Comparison of ENCODE assay signal across 20 cellular contexts in the genomic region with DNA sequence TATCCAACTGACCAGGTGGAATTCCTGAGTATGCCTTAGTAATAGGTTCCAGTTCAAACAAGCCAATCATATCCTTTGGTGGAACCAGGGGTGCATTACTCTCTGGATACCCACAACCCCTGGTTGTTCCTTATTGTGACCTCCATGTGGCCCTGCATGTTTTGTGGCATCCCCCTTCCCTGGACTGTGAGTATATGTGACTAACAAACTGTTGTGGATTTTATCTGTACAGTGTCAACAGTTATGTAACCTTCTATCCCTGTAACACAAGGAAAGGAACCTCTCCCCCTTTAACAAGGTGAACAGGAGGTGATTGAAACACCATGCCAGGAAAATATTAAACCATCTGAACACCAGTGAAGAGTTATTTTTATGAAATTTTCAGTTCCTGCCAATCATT. TPM values are rescaled to one million over a fixed set of nuclear protein-coding genes. Genes with fewer than 3 reads are reported as not detected.
A peak's percentile ranks its signal among the peaks of the same experiment; 100 is the strongest.
DNase-seq lines count a peak whose midpoint lies in the region; ATAC-seq and TF ChIP-seq lines count a peak whose summit lies in the region.
"Had no signal": no experiment of that assay in that cellular context is flagged by ENCODE, and none has a peak within 500 bp of the region (broad histone marks: within the 10 kb centered on the region; RNA-seq: fewer than 3 reads in every experiment).

No MANE protein-coding gene starts in this region.

- H3K27ac ChIP-seq in GM23338 (ENCODE audit: low read depth) = no peak overlapping the region
- H3K27ac ChIP-seq in PC-9 = no peak overlapping the region
- H3K27ac ChIP-seq in psoas muscle = peak overlapping the region; percentile 11
- H3K27ac ChIP-seq: 22Rv1, A549, C4-2B, HL-60 had no signal

- no TSS peak for BruUV-seq in PC-9 (replicated peaks; lab: Mats Ljungman, UMichigan)

- H3K4me1 Mint-ChIP-seq in GM23338 = peaks cover under 1% of the 10 kb centered on the region; the same call in 1 of the 3 replicates

- peak overlapping the region; percentile 60; the same call in 1 of the 2 replicates for H2AFZ ChIP-seq in GM23338
- H2AFZ ChIP-seq in PC-9 = 0 out of 2 replicates have a peak overlapping the region, but pooled peaks have one; percentile 53

- TF ChIP-seq CTCF in GM23338 (conservative IDR thresholded peaks at IDR 0.05; ENCODE audit: low read depth in 2 of 2) (no peak), PC-9 (conservative IDR thresholded peaks at IDR 0.05) (no peak), psoas muscle (IDR thresholded peaks at IDR 0.05) (no peak)

- no peaks in the 10 kb centered on the region for H3K4me1 ChIP-seq in GM23338 (ENCODE audit: insufficient read depth)
- H3K4me1 ChIP-seq in PC-9 (replicated peaks; ENCODE audit: insufficient read depth) = no peaks in the 10 kb centered on the region
- peaks cover 7% of the 10 kb centered on the region for H3K4me1 ChIP-seq in psoas muscle
- H3K4me1 ChIP-seq: A549, Caco-2 had no signal

- H3K27me3 Mint-ChIP-seq in GM23338 (ENCODE audit: insufficient read depth, low read depth, poor library complexity) = no peaks in the 10 kb centered on the region
- H3K27me3 Mint-ChIP-seq: CD4-positive, alpha-beta T cell had no signal

- H3K36me3 Mint-ChIP-seq in GM23338 (ENCODE audit: low read depth) = no peaks in the 10 kb centered on the region

- no peaks in the 10 kb centered on the region for H4K20me1 ChIP-seq in GM23338 (replicated peaks; ENCODE audit: insufficient read depth)
- no peaks in the 10 kb centered on the region for H4K20me1 ChIP-seq in PC-9 (ENCODE audit: insufficient read depth)

- H3K9me3 ChIP-seq in PC-9 (ENCODE audit: insufficient read depth, low read depth) (no peaks in the 10 kb centered on the region), psoas muscle (no peaks in the 10 kb centered on the region)
- H3K9me3 ChIP-seq: A549, Caco-2 had no signal

- DNase-seq in Right ventricle myocardium inferior (ENCODE audit: missing footprints) (no peak), left cardiac atrium (no peak), GM23338 (ENCODE audit: low spot score) (no peak), PC-9 (no peak), psoas muscle (no peak), ureter (ENCODE audit: low spot score) (no peak)
- no peak for DNase-seq in effector CD8-positive, alpha-beta T cell (lab: John Stamatoyannopoulos, UW)
- DNase-seq: AML-193; Caco-2; CD4-positive, alpha-beta T cell; GOT3; H7; HFFc6 had no signal

- no peak overlapping the region for H3K27ac Mint-ChIP-seq in GM23338
- H3K27ac Mint-ChIP-seq: CD4-positive, alpha-beta T cell; HFFc6 had no signal

- no peak overlapping the region for H3K4me2 ChIP-seq in GM23338
- H3K4me2 ChIP-seq in PC-9 = no peak overlapping the region
- H3K4me2 ChIP-seq: A549 had no signal

- H3K36me3 ChIP-seq in GM23338 (ENCODE audit: insufficient read depth) = no peaks in the 10 kb centered on the region
- no peaks in the 10 kb centered on the region for H3K36me3 ChIP-seq in PC-9 (ENCODE audit: low read depth)
- peaks cover 0 to 31% of the 10 kb centered on the region in 2 donors for H3K36me3 ChIP-seq in psoas muscle (ENCODE audit: insufficient read depth in 1 of 2, low read depth in 1 of 2)

- no peaks in the 10 kb centered on the region for H3K79me2 ChIP-seq in GM23338 (replicated peaks; ENCODE audit: insufficient read depth)
- no peaks in the 10 kb centered on the region for H3K79me2 ChIP-seq in PC-9 (ENCODE audit: low read depth)

- POLR2A ChIA-PET in PC-9 (lab: Charles Lee; ENCODE audit: unreplicated experiment) = no interaction called here

- no peaks in the 10 kb centered on the region for H3K9me2 ChIP-seq in GM23338 (ENCODE audit: insufficient read depth)
- 0 out of 2 replicates have a peak, but pooled peaks cover 4% of the 10 kb centered on the region for H3K9me2 ChIP-seq in PC-9 (ENCODE audit: insufficient read depth)

- H3F3A ChIP-seq in GM23338 (replicated peaks; ENCODE audit: low read depth) (no peaks in the 10 kb centered on the region), PC-9 (ENCODE audit: insufficient read depth, low read depth) (no peaks in the 10 kb centered on the region)

- H3K4me3 ChIP-seq in GM23338 = no peak overlapping the region
- H3K4me3 ChIP-seq in PC-9 = no peak overlapping the region
- no peak overlapping the region for H3K4me3 ChIP-seq in psoas muscle
- H3K4me3 ChIP-seq: A549 had no signal

- no peak overlapping the region for H3K4me3 Mint-ChIP-seq in GM23338
- H3K4me3 Mint-ChIP-seq: CD4-positive, alpha-beta T cell; HFFc6 had no signal

- CTCF ChIA-PET in PC-9 (lab: Charles Lee) = no interaction called here

- H3K9me3 Mint-ChIP-seq in GM23338 = no peaks in the 10 kb centered on the region
- H3K9me3 Mint-ChIP-seq: HFFc6 had no signal

- H3K27me3 ChIP-seq in GM23338 (ENCODE audit: insufficient read depth) (no peaks in the 10 kb centered on the region), PC-9 (ENCODE audit: insufficient read depth, low read depth) (no peaks in the 10 kb centered on the region), psoas muscle (ENCODE audit: insufficient read depth in 3 of 3, low read length in 2 of 3) (no peaks in the 10 kb centered on the region)

- intact Hi-C loops in Right ventricle myocardium inferior (cut with DNase I) (no loop called here), left cardiac atrium (cut with DNase I) (no loop called here), PC-9 (cut with micrococcal nuclease; ENCODE audit: unreplicated experiment) (no loop called here), psoas muscle (cut with DNase I) (loop anchor here in 1 of 2 donors (10.0 kb wide), 1 partner anchor 173 kb away; no protein-coding TSS in a partner anchor)

- ATAC-seq in Right ventricle myocardium inferior (peak; percentile 53), left cardiac atrium (no peak), GM23338 (no peak), psoas muscle (peak in 3 of 4 donors; percentile 26 to 46 (median 40))
- ATAC-seq: A549, HCT116 had no signal

TF ChIP-seq in GM23338, 12 proteins besides CTCF, POLR2A, EP300 and RAD21:
- TF ChIP-seq STAT1 (IDR thresholded peaks at IDR 0.05; ENCODE audit: unreplicated experiment) = no peak
- TF ChIP-seq EZH2phosphoT487 (IDR thresholded peaks at IDR 0.05; ENCODE audit: unreplicated experiment) = no peak
- TF ChIP-seq NANOG (IDR thresholded peaks at IDR 0.05; ENCODE audit: borderline replicate concordance) = no peak
- TF ChIP-seq, protein P1, sequence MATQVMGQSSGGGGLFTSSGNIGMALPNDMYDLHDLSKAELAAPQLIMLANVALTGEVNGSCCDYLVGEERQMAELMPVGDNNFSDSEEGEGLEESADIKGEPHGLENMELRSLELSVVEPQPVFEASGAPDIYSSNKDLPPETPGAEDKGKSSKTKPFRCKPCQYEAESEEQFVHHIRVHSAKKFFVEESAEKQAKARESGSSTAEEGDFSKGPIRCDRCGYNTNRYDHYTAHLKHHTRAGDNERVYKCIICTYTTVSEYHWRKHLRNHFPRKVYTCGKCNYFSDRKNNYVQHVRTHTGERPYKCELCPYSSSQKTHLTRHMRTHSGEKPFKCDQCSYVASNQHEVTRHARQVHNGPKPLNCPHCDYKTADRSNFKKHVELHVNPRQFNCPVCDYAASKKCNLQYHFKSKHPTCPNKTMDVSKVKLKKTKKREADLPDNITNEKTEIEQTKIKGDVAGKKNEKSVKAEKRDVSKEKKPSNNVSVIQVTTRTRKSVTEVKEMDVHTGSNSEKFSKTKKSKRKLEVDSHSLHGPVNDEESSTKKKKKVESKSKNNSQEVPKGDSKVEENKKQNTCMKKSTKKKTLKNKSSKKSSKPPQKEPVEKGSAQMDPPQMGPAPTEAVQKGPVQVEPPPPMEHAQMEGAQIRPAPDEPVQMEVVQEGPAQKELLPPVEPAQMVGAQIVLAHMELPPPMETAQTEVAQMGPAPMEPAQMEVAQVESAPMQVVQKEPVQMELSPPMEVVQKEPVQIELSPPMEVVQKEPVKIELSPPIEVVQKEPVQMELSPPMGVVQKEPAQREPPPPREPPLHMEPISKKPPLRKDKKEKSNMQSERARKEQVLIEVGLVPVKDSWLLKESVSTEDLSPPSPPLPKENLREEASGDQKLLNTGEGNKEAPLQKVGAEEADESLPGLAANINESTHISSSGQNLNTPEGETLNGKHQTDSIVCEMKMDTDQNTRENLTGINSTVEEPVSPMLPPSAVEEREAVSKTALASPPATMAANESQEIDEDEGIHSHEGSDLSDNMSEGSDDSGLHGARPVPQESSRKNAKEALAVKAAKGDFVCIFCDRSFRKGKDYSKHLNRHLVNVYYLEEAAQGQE (IDR thresholded peaks at IDR 0.05; ENCODE audit: unreplicated experiment) = no peak
- TF ChIP-seq CREB1 (CRISPR knock-in tag; IDR thresholded peaks at IDR 0.05; ENCODE audit: low read depth) = no peak

RNA-seq across cellular contexts. Expression of gene MLIP, which starts 46.2 kb away (rescaled TPM):
- total RNA-seq in Right ventricle myocardium inferior = 407 TPM
- total RNA-seq in left cardiac atrium = 100 to 1,000 TPM; 234 to 248 TPM
- total RNA-seq in GM23338 (2014; rRNA removed; shearing (Covaris generic)) = not detected in 2 replicates
- not detected in 2 replicates for polyA plus RNA-seq in GM23338 (2016; fragmentation: Nextera tagmentation; extraction: Ambion mirVana)
- 0.79 and 1.0 TPM in 2 replicates for total RNA-seq in PC-9 (2021)
- 100 to 1,000 TPM; 140 to 365 (median 171) TPM for total RNA-seq in psoas muscle
- 100 to 1,000 TPM in 2 of 3 donors, 10 to 100 TPM in 1; 51.5 to 163 (median 119) TPM for polyA plus RNA-seq in psoas muscle
- 0.18 TPM for total RNA-seq in ureter
- total RNA-seq: CD4-positive, alpha-beta T cell; H7; HFFc6; HT1080 had no signal
- polyA plus RNA-seq: BJ had no signal

Comparison
In these comparisons a context has a peak if more than half of its experiments do, and no peak if none do; other contexts are left out.
1. ATAC-seq: peak in Right ventricle myocardium inferior (single experiment) and psoas muscle (3 of 4); none in left cardiac atrium (0 of 2) and GM23338 (single experiment).
2. RNA of gene MLIP, which starts 46.2 kb away (total RNA-seq): 407 TPM in Right ventricle myocardium inferior (single experiment), 234 to 248 TPM in left cardiac atrium and 140 to 365 TPM in psoas muscle; 0.79 to 1.0 TPM in PC-9, 0.18 TPM in ureter (single experiment) and not detected in GM23338; every median in the first group is over 10 times any median in the second.